ENCODE assay signal across 12 cellular contexts in the genomic region with DNA sequence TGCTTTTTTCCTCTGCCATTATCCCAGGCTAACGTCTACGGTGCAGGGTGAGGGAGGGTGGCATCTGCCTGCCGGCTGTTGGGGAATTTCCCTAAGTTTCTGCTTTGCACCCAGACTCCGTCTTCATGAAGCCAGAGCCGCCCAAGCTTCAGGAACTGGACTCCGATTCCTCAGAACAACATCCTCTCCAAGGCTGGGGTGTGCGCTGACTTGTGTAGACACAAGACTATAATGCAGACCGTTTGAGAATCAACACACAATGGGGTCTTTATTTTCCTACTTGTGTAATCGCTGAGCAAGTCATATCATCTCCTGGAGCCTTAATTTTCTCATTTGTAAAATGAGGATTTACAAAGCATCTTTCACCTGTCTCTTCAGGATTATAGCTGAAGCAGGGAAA.
DNase-seq lines count a peak whose midpoint lies in the region; ATAC-seq and TF ChIP-seq lines count a peak whose summit lies in the region.
"Had no signal": no experiment of that assay in that cellular context is flagged by ENCODE, and none has a peak within 500 bp of the region (broad histone marks: within the 10 kb centered on the region; RNA-seq: fewer than 3 reads in every experiment).

No MANE protein-coding gene starts in this region.

- peak overlapping the region; percentile 100 for H4K91ac ChIP-seq in trophoblast cell (ENCODE audit: low read depth, low read length)

- intact Hi-C loops in ascending aorta (cut with DNase I) (loop anchor here (10.0 kb wide), 1 partner anchor 1290 kb away; a partner anchor contains a TSS), head of caudate nucleus (cut with DNase I) (no loop called here)

- peaks cover 25% of the 10 kb centered on the region for H3K79me1 ChIP-seq in trophoblast cell (ENCODE audit: low read length)

- no peak overlapping the region for H4K12ac ChIP-seq in trophoblast cell (ENCODE audit: low read depth, low read length)

- peak overlapping the region; percentile 86 for H3K27ac ChIP-seq in AG04450 (ENCODE audit: low read depth, low read length)
- H3K27ac ChIP-seq in ascending aorta: peak overlapping the region; percentile 26 to 37
- H3K27ac ChIP-seq in trophoblast cell (ENCODE audit: low read depth, low read length): peak overlapping the region; percentile 76

- no peak overlapping the region for H3K4me3 ChIP-seq in AG04450 (ENCODE audit: low read depth, low read length)
- peak overlapping the region in 1 of 2 donors; percentile 44 for H3K4me3 ChIP-seq in ascending aorta
- no peak overlapping the region for H3K4me3 ChIP-seq in trophoblast cell (ENCODE audit: low read depth, low read length)
- H3K4me3 ChIP-seq: HAP-1 had no signal

- H2BK12ac ChIP-seq in trophoblast cell (ENCODE audit: low read length): peak overlapping the region; percentile 100

- ATAC-seq in omental fat pad (ENCODE audit: low FRiP score): no peak

- H2AK5ac ChIP-seq in trophoblast cell (ENCODE audit: low read length): peak overlapping the region; percentile 79

- peak overlapping the region; percentile 50 for H2AFZ ChIP-seq in trophoblast cell (ENCODE audit: insufficient read depth, low read length, poor library complexity)

- H3K23ac ChIP-seq in trophoblast cell (ENCODE audit: low read length): no peak overlapping the region

- peak overlapping the region; percentile 96 for H4K8ac ChIP-seq in trophoblast cell (ENCODE audit: low read depth, low read length)

- H2BK5ac ChIP-seq in trophoblast cell (ENCODE audit: low read depth, low read length, poor library complexity): peak overlapping the region; percentile 99

- TF ChIP-seq CTCF in AG04450 (IDR thresholded peaks at IDR 0.05; ENCODE audit: low read depth, low read length) (no peak), ascending aorta (IDR thresholded peaks at IDR 0.05) (no peak), omental fat pad (IDR thresholded peaks at IDR 0.05) (no peak)

- peak overlapping the region; percentile 93 for H3K18ac ChIP-seq in trophoblast cell (ENCODE audit: low read length)

- peak overlapping the region; percentile 100 for H2BK120ac ChIP-seq in trophoblast cell (ENCODE audit: insufficient read depth, low read length, poor library complexity)

- no peak for DNase-seq in AG04450 (ENCODE audit: low read depth, low spot score)
- no peak for DNase-seq in ascending aorta (ENCODE audit: low spot score in 2 of 2)
- DNase-seq in head of caudate nucleus: peak in 22 of 42 donors; percentile 22 to 71 (median 41)
- peak; percentile 11 to 17 for DNase-seq in trophoblast cell
- no peak for DNase-seq in NCI-H524 (lab: John Stamatoyannopoulos, UW)
- no peak for DNase-seq in omental fat pad (ENCODE audit: low spot score)
- DNase-seq in NCI-H1436 (lab: John Stamatoyannopoulos, UW): no peak
- no peak for DNase-seq in mesenteric fat pad (ENCODE audit: low spot score)
- DNase-seq: activated CD4-positive, alpha-beta T cell treated with anti-CD3 and anti-CD28 coated beads, Interleukin-2, amount 50 U/mL, for 1 hour; GF-D8; NCI-H345 had no signal

- H3K36me3 ChIP-seq in ascending aorta (no peaks in the 10 kb centered on the region), trophoblast cell (ENCODE audit: control insufficient read depth in 1 of 2, insufficient read depth in 2 of 2, low read length in 2 of 2) (no peaks in the 10 kb centered on the region)
- H3K36me3 ChIP-seq: HAP-1 had no signal

- H3K4ac ChIP-seq in trophoblast cell (ENCODE audit: low read depth, low read length): peak overlapping the region; percentile 88

- no CpG with 5 or more reads among the region's 9 CpGs for WGBS in trophoblast cell (ENCODE audit: extremely low coverage, insufficient coverage, insufficient read length)

- no peak overlapping the region for H3K9ac ChIP-seq in trophoblast cell (ENCODE audit: low read length)

- POLR2A ChIA-PET in AG04450 (lab: Yijun Ruan, JAX): interaction anchor here (1.2 to 1.9 kb wide), 2 partner anchors 11 to 16 kb away, joined by 3 to 11 read pairs; no protein-coding TSS in a partner anchor

- CTCF ChIA-PET in AG04450 (lab: Charles Lee): interaction anchor here (1.3 to 2.7 kb wide), 3 partner anchors 11 to 64 kb away, joined by 3 to 25 read pairs (median 7); no protein-coding TSS in a partner anchor

- H3K9me3 ChIP-seq in AG04450 (ENCODE audit: control insufficient read depth, insufficient read depth, low read length): peaks cover 1% of the 10 kb centered on the region; the same call in 1 of the 2 replicates
- no peaks in the 10 kb centered on the region for H3K9me3 ChIP-seq in ascending aorta
- no peaks in the 10 kb centered on the region for H3K9me3 ChIP-seq in trophoblast cell (ENCODE audit: insufficient read depth, low read depth, low read length)
- H3K9me3 ChIP-seq: HAP-1 had no signal

- H3K14ac ChIP-seq in trophoblast cell (ENCODE audit: low read length): peak overlapping the region; percentile 99

- H3K4me1 ChIP-seq in ascending aorta (peaks cover 0 to 6% of the 10 kb centered on the region in 2 donors), trophoblast cell (ENCODE audit: control insufficient read depth in 1 of 2, insufficient read depth in 2 of 2, low read length in 2 of 2) (peaks cover 6 to 10% of the 10 kb centered on the region in 2 experiments)

- H3K27me3 ChIP-seq in AG04450 (ENCODE audit: control insufficient read depth, insufficient read depth, low read length) (no peaks in the 10 kb centered on the region), ascending aorta (no peaks in the 10 kb centered on the region), trophoblast cell (ENCODE audit: insufficient read depth, low read length) (no peaks in the 10 kb centered on the region)

- H3K4me2 ChIP-seq in trophoblast cell (ENCODE audit: low read length): no peak overlapping the region

- peaks cover 3% of the 10 kb centered on the region for H3K79me2 ChIP-seq in trophoblast cell (ENCODE audit: control insufficient read depth, insufficient read depth, low read length, poor library complexity)

Comparison
In these comparisons a context has a peak if more than half of its experiments do, and no peak if none do; other contexts are left out.
1. DNase-seq: peak in head of caudate nucleus (22 of 42) and trophoblast cell (2 of 2); none in AG04450 (single experiment), ascending aorta (0 of 2), NCI-H524 (0 of 2), omental fat pad (single experiment), NCI-H1436 (single experiment) and mesenteric fat pad (single experiment).
2. H3K27ac ChIP-seq: peak in every context shown above with its lines; median percentile 86 in AG04450; 76 in trophoblast cell; 32 in ascending aorta.